In the genomic region with DNA sequence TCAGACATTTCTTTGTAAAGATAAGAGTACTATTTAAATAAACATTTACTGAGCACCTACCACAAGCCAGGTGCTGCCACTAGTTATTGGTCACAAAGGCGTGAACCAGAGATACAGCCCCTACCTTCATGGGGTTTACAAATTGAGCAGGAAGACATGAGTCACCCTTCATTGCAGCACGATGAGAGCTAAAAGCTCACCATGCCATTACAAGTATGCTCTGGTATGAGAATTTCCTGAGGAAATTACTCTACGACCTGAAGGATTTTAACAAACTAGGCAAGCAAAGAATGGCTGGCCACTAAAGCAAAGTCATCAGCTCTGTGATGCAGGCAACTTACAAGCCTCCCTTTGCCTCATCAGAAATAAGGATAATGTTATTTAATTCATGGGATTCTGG, we compare ENCODE assay signal across 1 cellular context.
TF ChIP-seq lines count a peak whose summit lies in the region.

No MANE protein-coding gene starts in this region.

TF ChIP-seq in GM23338, 12 proteins besides CTCF, POLR2A, EP300 and RAD21 (continued from another document):
- TF ChIP-seq, protein P1, sequence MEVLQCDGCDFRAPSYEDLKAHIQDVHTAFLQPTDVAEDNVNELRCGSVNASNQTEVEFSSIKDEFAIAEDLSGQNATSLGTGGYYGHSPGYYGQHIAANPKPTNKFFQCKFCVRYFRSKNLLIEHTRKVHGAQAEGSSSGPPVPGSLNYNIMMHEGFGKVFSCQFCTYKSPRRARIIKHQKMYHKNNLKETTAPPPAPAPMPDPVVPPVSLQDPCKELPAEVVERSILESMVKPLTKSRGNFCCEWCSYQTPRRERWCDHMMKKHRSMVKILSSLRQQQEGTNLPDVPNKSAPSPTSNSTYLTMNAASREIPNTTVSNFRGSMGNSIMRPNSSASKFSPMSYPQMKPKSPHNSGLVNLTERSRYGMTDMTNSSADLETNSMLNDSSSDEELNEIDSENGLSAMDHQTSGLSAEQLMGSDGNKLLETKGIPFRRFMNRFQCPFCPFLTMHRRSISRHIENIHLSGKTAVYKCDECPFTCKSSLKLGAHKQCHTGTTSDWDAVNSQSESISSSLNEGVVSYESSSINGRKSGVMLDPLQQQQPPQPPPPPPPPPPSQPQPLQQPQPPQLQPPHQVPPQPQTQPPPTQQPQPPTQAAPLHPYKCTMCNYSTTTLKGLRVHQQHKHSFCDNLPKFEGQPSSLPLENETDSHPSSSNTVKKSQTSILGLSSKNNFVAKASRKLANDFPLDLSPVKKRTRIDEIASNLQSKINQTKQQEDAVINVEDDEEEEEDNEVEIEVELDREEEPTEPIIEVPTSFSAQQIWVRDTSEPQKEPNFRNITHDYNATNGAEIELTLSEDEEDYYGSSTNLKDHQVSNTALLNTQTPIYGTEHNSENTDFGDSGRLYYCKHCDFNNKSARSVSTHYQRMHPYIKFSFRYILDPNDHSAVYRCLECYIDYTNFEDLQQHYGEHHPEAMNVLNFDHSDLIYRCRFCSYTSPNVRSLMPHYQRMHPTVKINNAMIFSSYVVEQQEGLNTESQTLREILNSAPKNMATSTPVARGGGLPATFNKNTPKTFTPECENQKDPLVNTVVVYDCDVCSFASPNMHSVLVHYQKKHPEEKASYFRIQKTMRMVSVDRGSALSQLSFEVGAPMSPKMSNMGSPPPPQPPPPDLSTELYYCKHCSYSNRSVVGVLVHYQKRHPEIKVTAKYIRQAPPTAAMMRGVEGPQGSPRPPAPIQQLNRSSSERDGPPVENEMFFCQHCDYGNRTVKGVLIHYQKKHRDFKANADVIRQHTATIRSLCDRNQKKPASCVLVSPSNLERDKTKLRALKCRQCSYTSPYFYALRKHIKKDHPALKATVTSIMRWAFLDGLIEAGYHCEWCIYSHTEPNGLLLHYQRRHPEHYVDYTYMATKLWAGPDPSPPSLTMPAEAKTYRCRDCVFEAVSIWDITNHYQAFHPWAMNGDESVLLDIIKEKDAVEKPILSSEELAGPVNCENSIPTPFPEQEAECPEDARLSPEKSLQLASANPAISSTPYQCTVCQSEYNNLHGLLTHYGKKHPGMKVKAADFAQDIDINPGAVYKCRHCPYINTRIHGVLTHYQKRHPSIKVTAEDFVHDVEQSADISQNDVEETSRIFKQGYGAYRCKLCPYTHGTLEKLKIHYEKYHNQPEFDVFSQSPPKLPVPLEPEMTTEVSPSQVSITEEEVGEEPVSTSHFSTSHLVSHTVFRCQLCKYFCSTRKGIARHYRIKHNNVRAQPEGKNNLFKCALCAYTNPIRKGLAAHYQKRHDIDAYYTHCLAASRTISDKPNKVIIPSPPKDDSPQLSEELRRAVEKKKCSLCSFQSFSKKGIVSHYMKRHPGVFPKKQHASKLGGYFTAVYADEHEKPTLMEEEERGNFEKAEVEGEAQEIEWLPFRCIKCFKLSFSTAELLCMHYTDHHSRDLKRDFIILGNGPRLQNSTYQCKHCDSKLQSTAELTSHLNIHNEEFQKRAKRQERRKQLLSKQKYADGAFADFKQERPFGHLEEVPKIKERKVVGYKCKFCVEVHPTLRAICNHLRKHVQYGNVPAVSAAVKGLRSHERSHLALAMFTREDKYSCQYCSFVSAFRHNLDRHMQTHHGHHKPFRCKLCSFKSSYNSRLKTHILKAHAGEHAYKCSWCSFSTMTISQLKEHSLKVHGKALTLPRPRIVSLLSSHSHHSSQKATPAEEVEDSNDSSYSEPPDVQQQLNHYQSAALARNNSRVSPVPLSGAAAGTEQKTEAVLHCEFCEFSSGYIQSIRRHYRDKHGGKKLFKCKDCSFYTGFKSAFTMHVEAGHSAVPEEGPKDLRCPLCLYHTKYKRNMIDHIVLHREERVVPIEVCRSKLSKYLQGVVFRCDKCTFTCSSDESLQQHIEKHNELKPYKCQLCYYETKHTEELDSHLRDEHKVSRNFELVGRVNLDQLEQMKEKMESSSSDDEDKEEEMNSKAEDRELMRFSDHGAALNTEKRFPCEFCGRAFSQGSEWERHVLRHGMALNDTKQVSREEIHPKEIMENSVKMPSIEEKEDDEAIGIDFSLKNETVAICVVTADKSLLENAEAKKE (CRISPR knock-in tag; IDR thresholded peaks at IDR 0.05), result no peak
TF ChIP-seq in GM23338: peak in this region for 0.
